ENCODE assay signal across 10 cellular contexts in the genomic region with DNA sequence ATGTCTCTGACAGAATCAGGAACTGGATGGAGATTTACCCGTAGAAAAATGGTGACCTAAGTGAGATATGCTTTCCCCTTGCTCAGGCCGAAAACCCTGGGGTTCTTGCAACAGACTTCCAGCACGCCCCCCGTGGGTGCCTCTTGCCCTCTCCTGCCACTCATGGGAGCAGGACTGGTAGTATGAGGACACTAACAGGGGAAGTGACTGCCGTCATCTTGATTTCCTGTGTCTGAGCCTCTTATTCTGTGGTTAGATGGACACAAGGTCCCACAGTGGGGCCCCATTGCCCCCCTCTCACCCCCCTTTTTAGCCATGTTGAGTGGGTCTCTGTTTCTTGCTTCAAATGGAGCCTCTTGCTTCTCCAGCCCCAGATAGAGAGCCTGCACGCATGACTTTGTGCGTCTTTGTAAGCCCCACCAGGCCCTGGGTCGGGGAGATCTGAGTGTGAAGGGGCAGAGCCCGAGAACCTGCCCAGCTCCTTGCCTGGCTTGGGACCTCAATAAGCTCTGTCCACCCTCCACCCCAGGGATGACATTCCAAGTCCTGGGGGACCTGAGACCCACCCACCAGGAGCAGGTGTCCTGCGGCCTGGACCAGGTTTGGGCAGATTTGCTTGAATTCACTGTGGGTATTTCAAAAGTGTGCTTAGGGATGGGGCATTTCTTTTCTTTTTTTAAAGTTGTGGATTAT. TPM values are rescaled to one million over a fixed set of nuclear protein-coding genes. Genes with fewer than 3 reads are reported as not detected.
DNase-seq lines count a peak whose midpoint lies in the region; ATAC-seq and TF ChIP-seq lines count a peak whose summit lies in the region.
"Had no signal": no experiment of that assay in that cellular context is flagged by ENCODE, and none has a peak within 500 bp of the region (broad histone marks: within the 10 kb centered on the region; RNA-seq: fewer than 3 reads in every experiment).

No MANE protein-coding gene starts in this region.

- H3K4me1 Mint-ChIP-seq in activated CD4-positive, alpha-beta T cell treated with anti-CD3 and anti-CD28 coated beads, Interleukin-2, amount 10 ng/mL, durations not matched to agents 24 days and 14 days: peaks cover 59% of the 10 kb centered on the region
- peaks cover 21% of the 10 kb centered on the region for H3K4me1 Mint-ChIP-seq in WTC11

- CTCF ChIA-PET in WTC11 (lab: Charles Lee): interaction anchor here (0.6 to 4.3 kb wide), 31 partner anchors 9 to 399 kb away, joined by 3 to 42 read pairs (median 6); a partner anchor contains a TSS

- H3K27ac ChIP-seq in tibial artery: peak overlapping the region; percentile 61 to 63

- ATAC-seq in WTC11 (peak; percentile 33; the same call in 1 of the 2 replicates), left colon (peak; percentile 10), GM18519 (IDR thresholded peaks at IDR 0.05; ENCODE audit: low FRiP score, unreplicated experiment) (no peak)

- TF ChIP-seq CTCF in WTC11 (IDR thresholded peaks at IDR 0.05) (no peak), tibial artery (IDR thresholded peaks at IDR 0.05) (no peak)

- no peak overlapping the region for H3K4me3 Mint-ChIP-seq in activated CD4-positive, alpha-beta T cell treated with anti-CD3 and anti-CD28 coated beads, Interleukin-2, amount 10 ng/mL, durations not matched to agents 24 days and 14 days
- no peak overlapping the region for H3K4me3 Mint-ChIP-seq in WTC11
- H3K4me3 Mint-ChIP-seq: brain had no signal

- no peaks in the 10 kb centered on the region for H3K36me3 Mint-ChIP-seq in activated CD4-positive, alpha-beta T cell treated with anti-CD3 and anti-CD28 coated beads, Interleukin-2, amount 10 ng/mL, durations not matched to agents 24 days and 14 days (ENCODE audit: low read depth)
- H3K36me3 Mint-ChIP-seq in WTC11: no peaks in the 10 kb centered on the region
- H3K36me3 Mint-ChIP-seq: brain had no signal

- H3K4me3 ChIP-seq in tibial artery: no peak overlapping the region

- POLR2A ChIA-PET in WTC11 (lab: Charles Lee): no interaction called here

- H3K27ac Mint-ChIP-seq in activated CD4-positive, alpha-beta T cell treated with anti-CD3 and anti-CD28 coated beads, Interleukin-2, amount 10 ng/mL, durations not matched to agents 24 days and 14 days: peak overlapping the region; percentile 79
- no peak overlapping the region for H3K27ac Mint-ChIP-seq in WTC11

- peak; percentile 65 for DNase-seq in activated CD4-positive, alpha-beta T cell treated with anti-CD3 and anti-CD28 coated beads, Interleukin-2, amount 10 ng/mL, durations not matched to agents 24 days and 14 days
- DNase-seq in activated CD4-positive, alpha-beta T cell treated with anti-CD3 and anti-CD28 coated beads, Interleukin-2, amount 50 U/mL, for 48 hours: no peak
- DNase-seq in WTC11 (ENCODE audit: low spot score) (no peak), left colon (peak in 1 of 2 donors; percentile 48), tibial artery (peak; percentile 68 to 77), RKO (ENCODE audit: low spot score) (no peak), NCI-H1436 (lab: John Stamatoyannopoulos, UW) (no peak)

- intact Hi-C loops in activated CD4-positive, alpha-beta T cell treated with anti-CD3 and anti-CD28 coated beads, Interleukin-2, amount 10 ng/mL, durations not matched to agents 24 days and 14 days (cut with micrococcal nuclease): loop anchor here (1.0 to 5.0 kb wide), 3 partner anchors 27 to 331 kb away; no protein-coding TSS in a partner anchor
- intact Hi-C loops in left colon (cut with DNase I, micrococcal nuclease): no loop called here
- intact Hi-C loops in tibial artery (cut with DNase I; ENCODE audit: low total_unique reads): loop anchor here (5.0 kb wide), 1 partner anchor 69 kb away; no protein-coding TSS in a partner anchor

- H3K4me1 ChIP-seq in tibial artery: peaks cover 0 to 42% (median 19%) of the 10 kb centered on the region in 4 donors

- no peaks in the 10 kb centered on the region for H3K36me3 ChIP-seq in tibial artery

- H3K27me3 Mint-ChIP-seq in activated CD4-positive, alpha-beta T cell treated with anti-CD3 and anti-CD28 coated beads, Interleukin-2, amount 10 ng/mL, durations not matched to agents 24 days and 14 days: peaks cover 5% of the 10 kb centered on the region
- peaks cover 12% of the 10 kb centered on the region for H3K27me3 Mint-ChIP-seq in WTC11 (ENCODE audit: low read depth)

- no peaks in the 10 kb centered on the region for H3K27me3 ChIP-seq in tibial artery

- no peaks in the 10 kb centered on the region for H3K9me3 ChIP-seq in tibial artery

- H3K9me3 Mint-ChIP-seq in activated CD4-positive, alpha-beta T cell treated with anti-CD3 and anti-CD28 coated beads, Interleukin-2, amount 10 ng/mL, durations not matched to agents 24 days and 14 days: no peaks in the 10 kb centered on the region
- no peaks in the 10 kb centered on the region for H3K9me3 Mint-ChIP-seq in WTC11
- H3K9me3 Mint-ChIP-seq: brain had no signal

TF ChIP-seq in WTC11, 78 proteins besides CTCF, POLR2A, EP300 and RAD21:
- TF ChIP-seq, protein P1, sequence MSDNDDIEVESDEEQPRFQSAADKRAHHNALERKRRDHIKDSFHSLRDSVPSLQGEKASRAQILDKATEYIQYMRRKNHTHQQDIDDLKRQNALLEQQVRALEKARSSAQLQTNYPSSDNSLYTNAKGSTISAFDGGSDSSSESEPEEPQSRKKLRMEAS (CRISPR knock-in tag; IDR thresholded peaks at IDR 0.05): no peak
- TF ChIP-seq, protein P2, sequence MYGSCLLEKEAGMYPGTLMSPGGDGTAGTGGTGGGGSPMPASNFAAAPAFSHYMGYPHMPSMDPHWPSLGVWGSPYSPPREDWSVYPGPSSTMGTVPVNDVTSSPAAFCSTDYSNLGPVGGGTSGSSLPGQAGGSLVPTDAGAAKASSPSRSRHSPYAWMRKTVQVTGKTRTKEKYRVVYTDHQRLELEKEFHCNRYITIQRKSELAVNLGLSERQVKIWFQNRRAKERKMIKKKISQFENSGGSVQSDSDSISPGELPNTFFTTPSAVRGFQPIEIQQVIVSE (CRISPR knock-in tag; IDR thresholded peaks at IDR 0.05; ENCODE audit: borderline replicate concordance): no peak
- no peak for TF ChIP-seq HMGA2 (CRISPR knock-in tag; IDR thresholded peaks at IDR 0.05)
- no peak for TF ChIP-seq ZNF263 (CRISPR knock-in tag; IDR thresholded peaks at IDR 0.05; ENCODE audit: low read depth)
- no peak for TF ChIP-seq TP53 (CRISPR knock-in tag; IDR thresholded peaks at IDR 0.05)
- TF ChIP-seq CREM (CRISPR knock-in tag; IDR thresholded peaks at IDR 0.05): no peak

RNA-seq across cellular contexts. Expression of a gene that starts 12.6 kb away (rescaled TPM):
- total RNA-seq in activated CD4-positive, alpha-beta T cell treated with anti-CD3 and anti-CD28 coated beads, Interleukin-2, amount 10 ng/mL, durations not matched to agents 24 days and 14 days: 54.1 and 58.5 TPM in 2 replicates
- total RNA-seq in WTC11 (2021): 0.44 TPM in 1 of 3 replicates, not detected in the others
- total RNA-seq in left colon: 10 to 100 TPM in 1 of 2 donors, 1 to 10 TPM in 1; 1.4 to 11.8 TPM
- total RNA-seq: frontal cortex had no signal

RNA-seq across cellular contexts. Expression of a gene that starts 38.8 kb away (rescaled TPM):
- not detected in 2 replicates for total RNA-seq in activated CD4-positive, alpha-beta T cell treated with anti-CD3 and anti-CD28 coated beads, Interleukin-2, amount 10 ng/mL, durations not matched to agents 24 days and 14 days
- 7.6 to 10.7 TPM (median 9.0 TPM) in 3 replicates for total RNA-seq in WTC11 (2021)
- total RNA-seq in left colon: not detected
- total RNA-seq: frontal cortex had no signal

RNA-seq across cellular contexts. Expression of a gene that starts 47.0 kb away (rescaled TPM):
- total RNA-seq in activated CD4-positive, alpha-beta T cell treated with anti-CD3 and anti-CD28 coated beads, Interleukin-2, amount 10 ng/mL, durations not matched to agents 24 days and 14 days: 0.19 TPM in 1 of 2 replicates, not detected in the other
- total RNA-seq in WTC11 (2021) (0.23 to 0.81 TPM (median 0.57 TPM) in 3 replicates), left colon (1 to 10 TPM; 3.4 to 4.6 TPM)

Comparison
In these comparisons a context has a peak if more than half of its experiments do, and no peak if none do; other contexts are left out.
1. DNase-seq: peak in activated CD4-positive, alpha-beta T cell treated with anti-CD3 and anti-CD28 coated beads, Interleukin-2, amount 10 ng/mL, durations not matched to agents 24 days and 14 days (single experiment) and tibial artery (2 of 2); none in activated CD4-positive, alpha-beta T cell treated with anti-CD3 and anti-CD28 coated beads, Interleukin-2, amount 50 U/mL, for 48 hours (0 of 2), WTC11 (single experiment), RKO (single experiment) and NCI-H1436 (single experiment).
2. intact Hi-C loops: an anchor here in activated CD4-positive, alpha-beta T cell treated with anti-CD3 and anti-CD28 coated beads, Interleukin-2, amount 10 ng/mL, durations not matched to agents 24 days and 14 days (1.0 to 5.0 kb wide) and tibial artery (5.0 kb wide); none called in left colon.